25 cellular contexts compared by ENCODE assay signal in genomic region chr10:132203256-132204077, GRCh38. TPM values are rescaled to one million over a fixed set of nuclear protein-coding genes. Genes with fewer than 3 reads are reported as not detected.
"Had no signal": no experiment of that assay in that cellular context is flagged by ENCODE, and none has a peak within 500 bp of the region (broad histone marks: within the 10 kb centered on the region; RNA-seq: fewer than 3 reads in every experiment).

No MANE protein-coding gene starts in this region.

- H3K36me3 ChIP-seq: adrenal gland, SJCRH30 had no signal

- H3K9ac ChIP-seq: KMS-11, SK-N-SH had no signal

- H3K9me3 ChIP-seq: adrenal gland, SJCRH30, SK-N-SH had no signal

- H3K4me3 ChIP-seq: adrenal gland, SJCRH30 had no signal

- H3K9me3 Mint-ChIP-seq: activated CD8-positive, alpha-beta T cell treated with anti-CD3 and anti-CD28 coated beads for 36 hours; activated naive CD4-positive, alpha-beta T cell treated with anti-CD3 and anti-CD28 coated beads, Interleukin-2, amount 10 ng/mL, durations not matched to agents 7 days and 5 days; activated naive CD8-positive, alpha-beta T cell treated with anti-CD3 and anti-CD28 coated beads for 36 hours; activated T-cell treated with anti-CD3 and anti-CD28 coated beads, Interleukin-2, amount 50 U/mL, for 72 hours; activated T-helper 2 cell treated with anti-CD3 and anti-CD28 coated beads, Interferon-gamma antibody, Interleukin-2, Interleukin-4, amounts not matched to agents 10 μg/mL and 5 μg/mL and 100 μg/mL, durations not matched to agents 14 hours and 24 hours and 36 hours had no signal

- DNase-seq: activated CD4-positive, alpha-beta T cell treated with anti-CD3 and anti-CD28 coated beads for 4 hours; activated CD8-positive, alpha-beta memory T cell treated with anti-CD3 and anti-CD28 coated beads, Interleukin-2, amount 50 U/mL, for 4 hours; activated CD8-positive, alpha-beta T cell treated with anti-CD3 and anti-CD28 coated beads for 36 hours; activated gamma-delta T cell treated with Interleukin-2 at 50 U/mL for 16 hours; activated naive CD4-positive, alpha-beta T cell treated with anti-CD3 and anti-CD28 coated beads, Interleukin-2, amount 10 ng/mL, durations not matched to agents 7 days and 5 days; activated naive CD8-positive, alpha-beta T cell treated with anti-CD3 and anti-CD28 coated beads for 36 hours; activated T-cell treated with anti-CD3 and anti-CD28 coated beads, Interleukin-2, amount 50 U/mL, for 72 hours; adrenal gland; anterior cingulate cortex; NCI-H1092; NCI-H1417 treated with DMSO at 0.1 percent for 48 hours; NCI-H1694; NCI-H2029; NCI-H2107; NCI-H2171 treated with DMSO at 0.1 percent for 48 hours; NCI-H226; NCI-H526; NCI-H82; SJCRH30; SK-N-SH had no signal

- H3K27me3 ChIP-seq: adrenal gland, SJCRH30 had no signal

- H3K27ac ChIP-seq: adrenal gland, KMS-11, SJCRH30, VCaP had no signal

- H3K27ac Mint-ChIP-seq: activated CD8-positive, alpha-beta T cell treated with anti-CD3 and anti-CD28 coated beads for 36 hours; activated naive CD4-positive, alpha-beta T cell treated with anti-CD3 and anti-CD28 coated beads, Interleukin-2, amount 10 ng/mL, durations not matched to agents 7 days and 5 days; activated naive CD8-positive, alpha-beta T cell treated with anti-CD3 and anti-CD28 coated beads for 36 hours; activated T-cell treated with anti-CD3 and anti-CD28 coated beads, Interleukin-2, amount 50 U/mL, for 72 hours; activated T-helper 2 cell treated with anti-CD3 and anti-CD28 coated beads, Interferon-gamma antibody, Interleukin-2, Interleukin-4, amounts not matched to agents 10 μg/mL and 5 μg/mL and 100 μg/mL, durations not matched to agents 14 hours and 24 hours and 36 hours had no signal

- H3K4me2 ChIP-seq: KMS-11, SK-N-SH had no signal

- H3K4me1 ChIP-seq: adrenal gland, SJCRH30 had no signal

- H3K4me1 Mint-ChIP-seq: activated naive CD8-positive, alpha-beta T cell treated with anti-CD3 and anti-CD28 coated beads for 36 hours had no signal

- H3K27me3 Mint-ChIP-seq: activated CD8-positive, alpha-beta T cell treated with anti-CD3 and anti-CD28 coated beads for 36 hours; activated naive CD4-positive, alpha-beta T cell treated with anti-CD3 and anti-CD28 coated beads, Interleukin-2, amount 10 ng/mL, durations not matched to agents 7 days and 5 days; activated naive CD8-positive, alpha-beta T cell treated with anti-CD3 and anti-CD28 coated beads for 36 hours had no signal

- ATAC-seq: activated CD4-positive, CD25-positive, alpha-beta regulatory T cell treated with anti-CD3 and anti-CD28 coated beads, Interleukin-2, amount 50 U/mL, for 24 hours; activated CD8-positive, alpha-beta T cell treated with anti-CD3 and anti-CD28 coated beads for 36 hours; activated T-cell treated with anti-CD3 and anti-CD28 coated beads, Interleukin-2, amount 50 U/mL, for 72 hours had no signal

- H3K36me3 Mint-ChIP-seq: activated naive CD4-positive, alpha-beta T cell treated with anti-CD3 and anti-CD28 coated beads, Interleukin-2, amount 10 ng/mL, durations not matched to agents 7 days and 5 days; activated naive CD8-positive, alpha-beta T cell treated with anti-CD3 and anti-CD28 coated beads for 36 hours had no signal

- H3K4me3 Mint-ChIP-seq: activated CD8-positive, alpha-beta T cell treated with anti-CD3 and anti-CD28 coated beads for 36 hours; activated naive CD4-positive, alpha-beta T cell treated with anti-CD3 and anti-CD28 coated beads, Interleukin-2, amount 10 ng/mL, durations not matched to agents 7 days and 5 days; activated naive CD8-positive, alpha-beta T cell treated with anti-CD3 and anti-CD28 coated beads for 36 hours; activated T-cell treated with anti-CD3 and anti-CD28 coated beads, Interleukin-2, amount 50 U/mL, for 72 hours had no signal

RNA-seq across cellular contexts. Expression of gene DPYSL4, which starts 16.7 kb away (rescaled TPM):
- total RNA-seq: OCI-LY7, SJCRH30 had no signal
